ENCODE assay signal across 1 cellular context in the genomic region with DNA sequence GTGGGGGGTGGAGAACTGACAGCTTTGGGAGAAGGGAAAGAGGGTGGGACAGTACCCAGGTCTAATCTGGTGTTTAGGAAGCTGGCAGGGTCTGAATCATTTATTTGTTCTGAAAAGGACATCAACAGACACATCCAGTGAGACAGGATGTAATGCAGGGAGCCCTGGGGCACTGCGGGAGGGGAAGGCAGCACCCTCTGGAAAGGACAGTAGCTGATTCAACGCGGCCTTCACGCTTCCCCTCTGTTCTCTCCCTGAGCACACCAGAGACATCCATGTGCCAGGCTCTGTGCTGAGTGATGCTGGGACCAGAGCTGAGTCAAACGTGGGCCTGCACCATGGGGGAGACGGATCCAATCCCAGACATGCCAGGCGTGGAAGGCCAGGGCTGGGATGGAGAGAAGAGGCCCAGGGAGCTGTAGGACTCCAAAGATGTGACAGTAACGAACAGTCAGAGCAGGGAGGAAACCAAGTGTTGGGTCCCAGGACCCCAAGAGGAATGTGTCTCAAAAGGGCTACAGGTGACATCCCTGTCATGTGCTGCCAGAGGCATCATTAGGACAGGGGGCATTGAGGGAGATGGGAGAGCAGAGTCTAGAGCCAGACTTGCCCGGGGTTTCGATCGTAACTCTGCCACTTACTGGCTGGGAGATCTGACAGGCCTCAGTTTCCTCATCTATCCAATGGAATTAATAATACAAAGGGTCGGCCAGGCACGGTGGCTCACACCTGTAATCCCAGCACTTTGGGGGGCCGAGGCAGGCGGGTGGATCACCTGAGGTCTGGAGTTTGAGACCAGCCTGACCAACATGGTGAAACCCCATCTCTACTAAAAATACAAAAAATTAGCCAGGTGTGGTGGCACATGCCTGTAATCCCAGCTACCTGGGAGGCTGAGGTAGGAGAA.
TF ChIP-seq lines count a peak whose summit lies in the region.

No MANE protein-coding gene starts in this region.

TF ChIP-seq in SK-N-SH treated with all-trans-retinoic acid at 6 μM for 48 hours, 23 proteins besides CTCF, POLR2A, EP300 and RAD21 (continued from another document):
- TF ChIP-seq, protein P1, sequence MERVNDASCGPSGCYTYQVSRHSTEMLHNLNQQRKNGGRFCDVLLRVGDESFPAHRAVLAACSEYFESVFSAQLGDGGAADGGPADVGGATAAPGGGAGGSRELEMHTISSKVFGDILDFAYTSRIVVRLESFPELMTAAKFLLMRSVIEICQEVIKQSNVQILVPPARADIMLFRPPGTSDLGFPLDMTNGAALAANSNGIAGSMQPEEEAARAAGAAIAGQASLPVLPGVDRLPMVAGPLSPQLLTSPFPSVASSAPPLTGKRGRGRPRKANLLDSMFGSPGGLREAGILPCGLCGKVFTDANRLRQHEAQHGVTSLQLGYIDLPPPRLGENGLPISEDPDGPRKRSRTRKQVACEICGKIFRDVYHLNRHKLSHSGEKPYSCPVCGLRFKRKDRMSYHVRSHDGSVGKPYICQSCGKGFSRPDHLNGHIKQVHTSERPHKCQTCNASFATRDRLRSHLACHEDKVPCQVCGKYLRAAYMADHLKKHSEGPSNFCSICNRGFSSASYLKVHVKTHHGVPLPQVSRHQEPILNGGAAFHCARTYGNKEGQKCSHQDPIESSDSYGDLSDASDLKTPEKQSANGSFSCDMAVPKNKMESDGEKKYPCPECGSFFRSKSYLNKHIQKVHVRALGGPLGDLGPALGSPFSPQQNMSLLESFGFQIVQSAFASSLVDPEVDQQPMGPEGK (CRISPR knock-in tag; IDR thresholded peaks at IDR 0.05; ENCODE audit: borderline replicate concordance) = no peak
- TF ChIP-seq ARNTL (CRISPR knock-in tag; IDR thresholded peaks at IDR 0.05; ENCODE audit: borderline replicate concordance, low read depth) = no peak
